In the genomic region with DNA sequence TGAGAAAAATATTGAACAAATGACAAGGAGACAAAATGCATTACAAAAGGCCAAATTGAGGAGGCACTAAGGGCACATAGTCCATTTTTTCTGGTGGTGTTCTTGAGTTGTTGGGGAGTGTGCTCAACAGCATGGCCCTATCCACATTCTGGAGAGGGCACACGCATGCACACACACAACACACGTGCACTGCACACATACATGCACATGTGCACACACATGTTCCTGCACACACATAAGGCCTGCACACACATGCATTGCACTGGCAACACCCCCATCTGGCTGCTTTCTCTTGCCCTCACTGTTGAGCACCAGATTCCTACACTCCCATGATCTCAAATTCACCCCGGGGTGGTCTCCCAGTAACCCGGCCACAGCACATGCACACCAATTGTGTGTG, we compare ENCODE assay signal across 21 cellular contexts.
DNase-seq lines count a peak whose midpoint lies in the region; ATAC-seq, FAIRE-seq and TF ChIP-seq lines count a peak whose summit lies in the region.
"Had no signal": no experiment of that assay in that cellular context is flagged by ENCODE, and none has a peak within 500 bp of the region (broad histone marks: within the 10 kb centered on the region; RNA-seq: fewer than 3 reads in every experiment).

No MANE protein-coding gene starts in this region.

- BruUV-seq in HepG2 (replicated peaks; lab: Mats Ljungman, UMichigan), result no TSS peak

- H3K27ac Mint-ChIP-seq in activated T-helper 2 cell treated with anti-CD3 and anti-CD28 coated beads, Interferon-gamma antibody, Interleukin-2, Interleukin-4, amounts not matched to agents 10 μg/mL and 5 μg/mL and 100 μg/mL, durations not matched to agents 14 hours and 24 hours and 36 hours, result no peak overlapping the region
- H3K27ac Mint-ChIP-seq: B cell; CD4-positive, alpha-beta T cell; CD8-positive, alpha-beta T cell had no signal

- ATAC-seq in HepG2, result no peak
- no peak for ATAC-seq in right lobe of liver
- ATAC-seq: CD8-positive, alpha-beta T cell had no signal

- H3K9ac ChIP-seq in HepG2 (ENCODE audit: insufficient read depth, low read depth, low read length), result no peak overlapping the region
- peak overlapping the region; percentile 53 for H3K9ac ChIP-seq in neuronal stem cell (ENCODE audit: low read depth, low read length, poor library complexity)
- H3K9ac ChIP-seq: BLaER1 treated with 17β-estradiol and CSF1 and Interleukin-3, amounts not matched to agents 10 nM and 100 nM had no signal

- H3K18ac ChIP-seq in neuronal stem cell (ENCODE audit: low read length), result no peak overlapping the region

- H3K27me3 Mint-ChIP-seq in activated T-helper 2 cell treated with anti-CD3 and anti-CD28 coated beads, Interferon-gamma antibody, Interleukin-2, Interleukin-4, amounts not matched to agents 10 μg/mL and 5 μg/mL and 100 μg/mL, durations not matched to agents 14 hours and 24 hours and 36 hours (ENCODE audit: low read depth), result no peaks in the 10 kb centered on the region
- H3K27me3 Mint-ChIP-seq: CD4-positive, alpha-beta T cell had no signal

- H2AFZ ChIP-seq in HepG2 (ENCODE audit: low read length) (no peak overlapping the region), neuronal stem cell (ENCODE audit: low read length) (no peak overlapping the region)

- TF ChIP-seq POLR2A in HepG2 (IDR thresholded peaks at IDR 0.05; ENCODE audit: insufficient read depth in 1 of 2, low read depth in 2 of 2, low read length in 2 of 2), result no peak
- TF ChIP-seq POLR2A in right lobe of liver (IDR thresholded peaks at IDR 0.05), result no peak

- no peaks in the 10 kb centered on the region for H3K4me1 Mint-ChIP-seq in activated T-helper 2 cell treated with anti-CD3 and anti-CD28 coated beads, Interferon-gamma antibody, Interleukin-2, Interleukin-4, amounts not matched to agents 10 μg/mL and 5 μg/mL and 100 μg/mL, durations not matched to agents 14 hours and 24 hours and 36 hours (ENCODE audit: low read depth)
- H3K4me1 Mint-ChIP-seq: B cell had no signal

- CTCF ChIA-PET in HepG2 (lab: Yijun Ruan, JAX; ENCODE audit: low intra/inter-chr PET ratio, low total read pairs), result no interaction called here

- DNase-seq in HepG2 (ENCODE audit: low spot score) (no peak), right lobe of liver (no peak), neuronal stem cell (ENCODE audit: low spot score) (no peak), urothelium cell line (ENCODE audit: low spot score) (no peak), NCI-H1105 treated with DMSO at 0.1 percent for 48 hours (lab: John Stamatoyannopoulos, UW) (no peak)
- no peak for DNase-seq in activated T-helper 2 cell treated with anti-CD3 and anti-CD28 coated beads, Interferon-gamma antibody, Interleukin-2, Interleukin-4, amounts not matched to agents 10 μg/mL and 5 μg/mL and 100 μg/mL, durations not matched to agents 14 hours and 24 hours and 36 hours (ENCODE audit: low spot score)
- DNase-seq: AML-193; Caco-2; Calu3; CD4-positive, alpha-beta T cell; CD8-positive, alpha-beta T cell; DMS79 treated with DMSO at 0.1 percent for 48 hours; GF-D8 had no signal

- no peak overlapping the region for H4K91ac ChIP-seq in neuronal stem cell (ENCODE audit: low read depth, low read length, poor library complexity)

- H3K27me3 ChIP-seq in HepG2 (ENCODE audit: control insufficient read depth in 1 of 2, insufficient read depth in 2 of 2, low read length in 2 of 2), result peaks cover 0 to 3% of the 10 kb centered on the region in 2 experiments; a peak in 1 of 5 replicates
- no peaks in the 10 kb centered on the region for H3K27me3 ChIP-seq in right lobe of liver
- no peaks in the 10 kb centered on the region for H3K27me3 ChIP-seq in neuronal stem cell (ENCODE audit: control insufficient read depth in 3 of 3, insufficient read depth in 3 of 3, low read depth in 1 of 3, low read length in 3 of 3)
- H3K27me3 ChIP-seq: BLaER1 treated with 17β-estradiol and CSF1 and Interleukin-3, amounts not matched to agents 10 nM and 100 nM had no signal

- H3K9me3 ChIP-seq in HepG2 (ENCODE audit: low read length), result no peaks in the 10 kb centered on the region
- no peaks in the 10 kb centered on the region for H3K9me3 ChIP-seq in right lobe of liver
- H3K9me3 ChIP-seq in neuronal stem cell (replicated peaks in 1 of 2; ENCODE audit: control insufficient read depth in 2 of 2, insufficient read depth in 1 of 2, low read depth in 1 of 2, low read length in 2 of 2), result no peaks in the 10 kb centered on the region
- H3K9me3 ChIP-seq: A549, Caco-2 had no signal

- no peak overlapping the region for H2BK12ac ChIP-seq in neuronal stem cell (ENCODE audit: low read length)

- TF ChIP-seq CTCF in HepG2 (CRISPR knock-in tag; IDR thresholded peaks at IDR 0.05), result no peak
- no peak for TF ChIP-seq CTCF in right lobe of liver (IDR thresholded peaks at IDR 0.05)

- in situ Hi-C loops in HepG2 (cut with HindIII; ENCODE audit: extremely low pct_ligation_motif_present, low pct_unique_long_range_greater_than_20kb), result no loop called here

- H3K4me1 ChIP-seq in HepG2 (ENCODE audit: insufficient read depth, low read length) (no peaks in the 10 kb centered on the region), right lobe of liver (no peaks in the 10 kb centered on the region), neuronal stem cell (ENCODE audit: control insufficient read depth in 2 of 2, insufficient read depth in 1 of 2, low read depth in 1 of 2, low read length in 2 of 2) (no peaks in the 10 kb centered on the region)
- H3K4me1 ChIP-seq: A549; BLaER1 treated with 17β-estradiol and CSF1 and Interleukin-3, amounts not matched to agents 10 nM and 100 nM; Caco-2 had no signal

- H3K23ac ChIP-seq in neuronal stem cell (ENCODE audit: low read depth, low read length, poor library complexity), result peak overlapping the region; percentile 75

- no peak overlapping the region for H3K4ac ChIP-seq in neuronal stem cell (ENCODE audit: low read length)

- TF ChIP-seq EP300 in HepG2 (IDR thresholded peaks at IDR 0.05; ENCODE audit: low read depth in 2 of 2, low read length in 2 of 2) (no peak), HepG2 (CRISPR knock-in tag; IDR thresholded peaks at IDR 0.05; ENCODE audit: borderline replicate concordance) (no peak)

- WGBS in HepG2 (ENCODE audit: low lambda C conversion rate), result 26% methylated on average over 4 of the region's 4 CpGs
- 90% methylated on average over 3 of the region's 4 CpGs for WGBS in right lobe of liver (ENCODE audit: insufficient coverage, low coverage, low lambda C conversion rate, missing lambda C conversion rate)
- no CpG with 5 or more reads among the region's 4 CpGs for WGBS in neuronal stem cell (ENCODE audit: extremely low coverage in 2 of 2, insufficient read length in 2 of 2, insufficient replicate concordance in 1 of 2), 2 donors

- H2AK5ac ChIP-seq in neuronal stem cell (ENCODE audit: low read depth, low read length), result peak overlapping the region; percentile 15

- POLR2A ChIA-PET in HepG2 (lab: Yijun Ruan, JAX), result no interaction called here

- H3K79me1 ChIP-seq in neuronal stem cell (ENCODE audit: low read depth, low read length), result no peaks in the 10 kb centered on the region

- TF ChIP-seq RAD21 in HepG2 (CRISPR knock-in tag; IDR thresholded peaks at IDR 0.05), result no peak

- H3K4me3 ChIP-seq in HepG2 (replicated peaks in 1 of 3; ENCODE audit: insufficient read depth in 1 of 3, low read depth in 2 of 3, low read length in 3 of 3) (no peak overlapping the region), right lobe of liver (no peak overlapping the region), neuronal stem cell (ENCODE audit: low read length in 2 of 2) (no peak overlapping the region)
- H3K4me3 ChIP-seq: A549; BLaER1 treated with 17β-estradiol and CSF1 and Interleukin-3, amounts not matched to agents 10 nM and 100 nM had no signal

- no peak overlapping the region for H2BK5ac ChIP-seq in neuronal stem cell (ENCODE audit: low read length)

- no peak overlapping the region for H3K27ac ChIP-seq in HepG2 (ENCODE audit: extremely low read length, insufficient read depth, low read length)
- H3K27ac ChIP-seq in right lobe of liver, result no peak overlapping the region
- no peak overlapping the region for H3K27ac ChIP-seq in neuronal stem cell (replicated peaks; ENCODE audit: low read length)
- H3K27ac ChIP-seq: 22Rv1; A549; BLaER1 treated with 17β-estradiol and CSF1 and Interleukin-3, amounts not matched to agents 10 nM and 100 nM; C4-2B had no signal

- H3K9me3 Mint-ChIP-seq in activated T-helper 2 cell treated with anti-CD3 and anti-CD28 coated beads, Interferon-gamma antibody, Interleukin-2, Interleukin-4, amounts not matched to agents 10 μg/mL and 5 μg/mL and 100 μg/mL, durations not matched to agents 14 hours and 24 hours and 36 hours, result no peaks in the 10 kb centered on the region
- H3K9me3 Mint-ChIP-seq: CD4-positive, alpha-beta T cell; CD8-positive, alpha-beta T cell had no signal

- H3K36me3 ChIP-seq in HepG2 (replicated peaks in 1 of 2; ENCODE audit: control insufficient read depth in 1 of 2, insufficient read depth in 2 of 2, low read length in 2 of 2) (no peaks in the 10 kb centered on the region), right lobe of liver (no peaks in the 10 kb centered on the region), neuronal stem cell (replicated peaks in 1 of 2; ENCODE audit: control insufficient read depth in 2 of 2, insufficient read depth in 2 of 2, low read length in 2 of 2) (no peaks in the 10 kb centered on the region)
- H3K36me3 ChIP-seq: BLaER1 treated with 17β-estradiol and CSF1 and Interleukin-3, amounts not matched to agents 10 nM and 100 nM had no signal

- H3K4me2 ChIP-seq in HepG2 (ENCODE audit: low read depth, low read length) (no peak overlapping the region), neuronal stem cell (ENCODE audit: insufficient read depth, low read length, poor library complexity, severe bottlenecking) (no peak overlapping the region)
- H3K4me2 ChIP-seq: A549; BLaER1 treated with 17β-estradiol and CSF1 and Interleukin-3, amounts not matched to agents 10 nM and 100 nM had no signal

- H3K36me3 Mint-ChIP-seq in activated T-helper 2 cell treated with anti-CD3 and anti-CD28 coated beads, Interferon-gamma antibody, Interleukin-2, Interleukin-4, amounts not matched to agents 10 μg/mL and 5 μg/mL and 100 μg/mL, durations not matched to agents 14 hours and 24 hours and 36 hours (ENCODE audit: low read depth), result no peaks in the 10 kb centered on the region
- H3K36me3 Mint-ChIP-seq: CD8-positive, alpha-beta T cell had no signal

- H4K8ac ChIP-seq in neuronal stem cell (ENCODE audit: low read depth, low read length), result no peak overlapping the region

- no peak overlapping the region for H2BK120ac ChIP-seq in neuronal stem cell (ENCODE audit: low read depth, low read length)

- intact Hi-C loops in HepG2 (cut with micrococcal nuclease; ENCODE audit: unreplicated experiment), result no loop called here
- intact Hi-C loops in right lobe of liver (cut with DNase I), result no loop called here
- intact Hi-C loops in activated T-helper 2 cell treated with anti-CD3 and anti-CD28 coated beads, Interferon-gamma antibody, Interleukin-2, Interleukin-4, amounts not matched to agents 10 μg/mL and 5 μg/mL and 100 μg/mL, durations not matched to agents 14 hours and 24 hours and 36 hours (cut with micrococcal nuclease), result no loop called here

- H3K4me3 Mint-ChIP-seq in activated T-helper 2 cell treated with anti-CD3 and anti-CD28 coated beads, Interferon-gamma antibody, Interleukin-2, Interleukin-4, amounts not matched to agents 10 μg/mL and 5 μg/mL and 100 μg/mL, durations not matched to agents 14 hours and 24 hours and 36 hours (ENCODE audit: low read depth), result no peak overlapping the region
- H3K4me3 Mint-ChIP-seq: B cell; CD4-positive, alpha-beta T cell; CD8-positive, alpha-beta T cell had no signal

- no peaks in the 10 kb centered on the region for H3K79me2 ChIP-seq in HepG2 (ENCODE audit: insufficient read depth, low read length)

- peak overlapping the region; percentile 59 for H3K14ac ChIP-seq in neuronal stem cell (ENCODE audit: low read length)

- no peak overlapping the region for H2BK15ac ChIP-seq in neuronal stem cell (ENCODE audit: low read length)

- no peaks in the 10 kb centered on the region for H4K20me1 ChIP-seq in HepG2 (ENCODE audit: insufficient read depth, low read length)
- H4K20me1 ChIP-seq: BLaER1 treated with 17β-estradiol and CSF1 and Interleukin-3, amounts not matched to agents 10 nM and 100 nM had no signal

- FAIRE-seq in HepG2 (lab: Jason Lieb, UNC) (no peak), urothelium cell line (lab: Jason Lieb, UNC) (peak; percentile 48)
- FAIRE-seq: A549, D721Med, G401.6, GM12891 had no signal
